In genomic region chr4:24557036-24558022, GRCh38 we compare ENCODE assay signal across 10 cellular contexts. TPM values are rescaled to one million over a fixed set of nuclear protein-coding genes. Genes with fewer than 3 reads are reported as not detected.
DNase-seq lines count a peak whose midpoint lies in the region; ATAC-seq and TF ChIP-seq lines count a peak whose summit lies in the region.
"Had no signal": no experiment of that assay in that cellular context is flagged by ENCODE, and none has a peak within 500 bp of the region (broad histone marks: within the 10 kb centered on the region; RNA-seq: fewer than 3 reads in every experiment).

No MANE protein-coding gene starts in this region.

- H3K27ac Mint-ChIP-seq in natural killer cell = peak overlapping the region; percentile 58 to 66
- H3K27ac Mint-ChIP-seq in natural killer cell treated with Interleukin-12 subunit alpha and Interleukin-12 subunit beta and Interleukin-15 and Interleukin-18, amount 100 ng/mL, for 72 hours = peak overlapping the region in 1 of 2 donors; percentile 32

- in situ Hi-C loops in ACHN (cut with HindIII; ENCODE audit: low pct_ligation_motif_present, low pct_unique_long_range_greater_than_20kb, low sequenced_read_pairs) = no loop called here

- peaks cover 69 to 73% of the 10 kb centered on the region in 2 donors for H3K4me1 Mint-ChIP-seq in natural killer cell
- peaks cover 42 to 59% of the 10 kb centered on the region in 2 donors for H3K4me1 Mint-ChIP-seq in natural killer cell treated with Interleukin-12 subunit alpha and Interleukin-12 subunit beta and Interleukin-15 and Interleukin-18, amount 100 ng/mL, for 72 hours (ENCODE audit: low read depth in 2 of 2)

- no peaks in the 10 kb centered on the region for H3K27me3 Mint-ChIP-seq in natural killer cell (ENCODE audit: low read depth in 2 of 2)
- no peaks in the 10 kb centered on the region for H3K27me3 Mint-ChIP-seq in natural killer cell treated with Interleukin-12 subunit alpha and Interleukin-12 subunit beta and Interleukin-15 and Interleukin-18, amount 100 ng/mL, for 72 hours

- no peak for ATAC-seq in natural killer cell
- no peak for ATAC-seq in natural killer cell treated with Interleukin-12 subunit alpha and Interleukin-12 subunit beta and Interleukin-15 and Interleukin-18, amount 100 ng/mL, for 72 hours
- ATAC-seq in GM19463 (IDR thresholded peaks at IDR 0.05; ENCODE audit: unreplicated experiment) = no peak
- ATAC-seq in GM19395 (IDR thresholded peaks at IDR 0.05; ENCODE audit: unreplicated experiment) = no peak

- H3K4me3 Mint-ChIP-seq in natural killer cell = peak overlapping the region; percentile 26
- H3K4me3 Mint-ChIP-seq in natural killer cell treated with Interleukin-12 subunit alpha and Interleukin-12 subunit beta and Interleukin-15 and Interleukin-18, amount 100 ng/mL, for 72 hours = no peak overlapping the region

- intact Hi-C loops in natural killer cell (cut with micrococcal nuclease) = no loop called here

- DNase-seq in natural killer cell (no peak), SW480 (ENCODE audit: low spot score) (peak; percentile 3), fibroblast of mammary gland (ENCODE audit: low read depth) (peak; percentile 42), ecto neural progenitor cell (ENCODE audit: low spot score) (no peak), ACHN (no peak)
- DNase-seq in natural killer cell treated with Interleukin-12 subunit alpha and Interleukin-12 subunit beta and Interleukin-15 and Interleukin-18, amount 100 ng/mL, for 72 hours (ENCODE audit: low spot score) = no peak
- DNase-seq: left cardiac atrium had no signal

- H3K9me3 Mint-ChIP-seq in natural killer cell = peaks cover 2 to 3% of the 10 kb centered on the region in 2 donors
- no peaks in the 10 kb centered on the region for H3K9me3 Mint-ChIP-seq in natural killer cell treated with Interleukin-12 subunit alpha and Interleukin-12 subunit beta and Interleukin-15 and Interleukin-18, amount 100 ng/mL, for 72 hours

- no peak for TF ChIP-seq CTCF in natural killer cell (IDR thresholded peaks at IDR 0.05)
- TF ChIP-seq CTCF in fibroblast of mammary gland (conservative IDR thresholded peaks at IDR 0.05; ENCODE audit: control insufficient read depth, insufficient read depth, low read depth, low read length) = no peak

- no peak overlapping the region for H3K4me3 ChIP-seq in fibroblast of mammary gland (ENCODE audit: control insufficient read depth, low read depth, low read length)
- H3K4me3 ChIP-seq: SK-N-MC had no signal

- peaks cover 10% of the 10 kb centered on the region for H3K36me3 Mint-ChIP-seq in natural killer cell
- H3K36me3 Mint-ChIP-seq in natural killer cell treated with Interleukin-12 subunit alpha and Interleukin-12 subunit beta and Interleukin-15 and Interleukin-18, amount 100 ng/mL, for 72 hours = peaks cover 7% of the 10 kb centered on the region

RNA-seq across cellular contexts. Expression of gene DHX15, which starts 27.0 kb away (rescaled TPM):
- total RNA-seq in natural killer cell = 100 to 1,000 TPM; 174 to 180 (median 179) TPM
- total RNA-seq in natural killer cell treated with Interleukin-12 subunit alpha and Interleukin-12 subunit beta and Interleukin-15 and Interleukin-18, amount 100 ng/mL, for 72 hours = 100 to 1,000 TPM; 190 to 251 TPM

Comparison
In these comparisons a context has a peak if more than half of its experiments do, and no peak if none do; other contexts are left out.
1. DNase-seq: peak in SW480 (single experiment) and fibroblast of mammary gland (single experiment); none in natural killer cell (single experiment), natural killer cell treated with Interleukin-12 subunit alpha and Interleukin-12 subunit beta and Interleukin-15 and Interleukin-18, amount 100 ng/mL, for 72 hours (single experiment), ecto neural progenitor cell (single experiment) and ACHN (single experiment).